Comparison of ENCODE assay signal across 7 cellular contexts in genomic region chr2:111494288-111494980, GRCh38.
A peak's percentile ranks its signal among the peaks of the same experiment; 100 is the strongest.
DNase-seq lines count a peak whose midpoint lies in the region; ATAC-seq and TF ChIP-seq lines count a peak whose summit lies in the region.
"Not testable (repeated sequence)": the region's sequence is repeated elsewhere in the genome, so short reads cannot be mapped to it uniquely, and the experiment has no call there.

No MANE protein-coding gene starts in this region.

- not testable (repeated sequence) for H4K20me1 ChIP-seq in MM.1S (ENCODE audit: insufficient read depth, low read length)

- H3K9me2 ChIP-seq in MM.1S (replicated peaks; ENCODE audit: insufficient read depth, low read length): not testable (repeated sequence)

- H3K4me2 ChIP-seq in MM.1S (ENCODE audit: low read depth, low read length): not testable (repeated sequence)

- H3K4me3 ChIP-seq in MM.1S (ENCODE audit: low read length): peak overlapping the region; percentile 60
- H3K4me3 ChIP-seq in rectal smooth muscle tissue (ENCODE audit: low read length): peak overlapping the region; percentile 27

- peak overlapping the region; percentile 75 for H3K9ac ChIP-seq in MM.1S (ENCODE audit: low read length)
- not testable (repeated sequence) for H3K9ac ChIP-seq in rectal smooth muscle tissue (ENCODE audit: low read length)

- H3K27ac ChIP-seq in MM.1S (ENCODE audit: low read length): peak overlapping the region; percentile 89; the same call in 1 of the 2 replicates
- peak overlapping the region; percentile 14 for H3K27ac ChIP-seq in rectal smooth muscle tissue (ENCODE audit: low read depth, low read length)

- not testable (repeated sequence) for TF ChIP-seq CTCF in MM.1S (IDR thresholded peaks at IDR 0.05; ENCODE audit: low read length)

- DNase-seq in MM.1S: not testable (repeated sequence)
- DNase-seq in activated T-cell treated with anti-CD3 and anti-CD28 coated beads, Interleukin-2, amount 50 U/mL, for 24 hours: peak; percentile 52
- peak; percentile 44 to 55 (median 46) for DNase-seq in immature natural killer cell

- intact Hi-C loops in dendritic cell treated with granulocyte-macrophage colony-stimulating factor and Interleukin-4, amounts not matched to agents 40 ng/mL and 50 ng/mL, for 4 days (cut with micrococcal nuclease): not testable (repeated sequence)

- peak; percentile 47 for ATAC-seq in GM18909 (IDR thresholded peaks at IDR 0.05; ENCODE audit: poor library complexity, unreplicated experiment)
- ATAC-seq in HG02759 (IDR thresholded peaks at IDR 0.05; ENCODE audit: unreplicated experiment): peak; percentile 29

- not testable (repeated sequence) for H2AFZ ChIP-seq in MM.1S (ENCODE audit: low read length)

- peak overlapping the region; percentile 84 for H3K27ac Mint-ChIP-seq in activated T-cell treated with anti-CD3 and anti-CD28 coated beads, Interleukin-2, amount 50 U/mL, for 24 hours
- not testable (repeated sequence) for H3K27ac Mint-ChIP-seq in dendritic cell treated with granulocyte-macrophage colony-stimulating factor and Interleukin-4, amounts not matched to agents 40 ng/mL and 50 ng/mL, for 4 days
- peak overlapping the region in 5 of 6 donors; percentile 16 to 85 (median 55) for H3K27ac Mint-ChIP-seq in immature natural killer cell

- not testable (repeated sequence) for H3K36me3 ChIP-seq in MM.1S (replicated peaks; ENCODE audit: insufficient read depth, low read length); rectal smooth muscle tissue (ENCODE audit: control insufficient read depth, insufficient read depth, low read length)

- H3K79me2 ChIP-seq in MM.1S (ENCODE audit: low read length): peaks cover 39% of the 10 kb centered on the region

- H3K4me1 ChIP-seq in MM.1S (ENCODE audit: low read length); rectal smooth muscle tissue (ENCODE audit: control insufficient read depth, insufficient read depth, low read length): not testable (repeated sequence)

- not testable (repeated sequence) for H3K27me3 ChIP-seq in MM.1S (replicated peaks; ENCODE audit: insufficient read depth, low read length); rectal smooth muscle tissue (ENCODE audit: control insufficient read depth, insufficient read depth, low read length)

- H3K36me3 Mint-ChIP-seq in activated T-cell treated with anti-CD3 and anti-CD28 coated beads, Interleukin-2, amount 50 U/mL, for 24 hours (ENCODE audit: low read depth); dendritic cell treated with granulocyte-macrophage colony-stimulating factor and Interleukin-4, amounts not matched to agents 40 ng/mL and 50 ng/mL, for 4 days (ENCODE audit: low read depth); immature natural killer cell: not testable (repeated sequence)

- H3F3A ChIP-seq in MM.1S (ENCODE audit: insufficient read depth, low read length): not testable (repeated sequence)

- H3K4me1 Mint-ChIP-seq in activated T-cell treated with anti-CD3 and anti-CD28 coated beads, Interleukin-2, amount 50 U/mL, for 24 hours (ENCODE audit: low read depth): peaks cover 20% of the 10 kb centered on the region
- not testable (repeated sequence) for H3K4me1 Mint-ChIP-seq in dendritic cell treated with granulocyte-macrophage colony-stimulating factor and Interleukin-4, amounts not matched to agents 40 ng/mL and 50 ng/mL, for 4 days (ENCODE audit: low read depth)
- H3K4me1 Mint-ChIP-seq in immature natural killer cell: peaks cover 24 to 29% of the 10 kb centered on the region in 2 donors

- not testable (repeated sequence) for H3K9me3 Mint-ChIP-seq in activated T-cell treated with anti-CD3 and anti-CD28 coated beads, Interleukin-2, amount 50 U/mL, for 24 hours; dendritic cell treated with granulocyte-macrophage colony-stimulating factor and Interleukin-4, amounts not matched to agents 40 ng/mL and 50 ng/mL, for 4 days; immature natural killer cell

- not testable (repeated sequence) for H3K27me3 Mint-ChIP-seq in activated T-cell treated with anti-CD3 and anti-CD28 coated beads, Interleukin-2, amount 50 U/mL, for 24 hours; dendritic cell treated with granulocyte-macrophage colony-stimulating factor and Interleukin-4, amounts not matched to agents 40 ng/mL and 50 ng/mL, for 4 days; immature natural killer cell (ENCODE audit: low read depth in 3 of 3)

- H3K4me3 Mint-ChIP-seq in activated T-cell treated with anti-CD3 and anti-CD28 coated beads, Interleukin-2, amount 50 U/mL, for 24 hours: peak overlapping the region; percentile 50
- H3K4me3 Mint-ChIP-seq in dendritic cell treated with granulocyte-macrophage colony-stimulating factor and Interleukin-4, amounts not matched to agents 40 ng/mL and 50 ng/mL, for 4 days: peak overlapping the region; percentile 20
- peak overlapping the region; percentile 66 to 83 (median 76) for H3K4me3 Mint-ChIP-seq in immature natural killer cell

- H3K9me3 ChIP-seq in MM.1S (replicated peaks; ENCODE audit: insufficient read depth, low read length): not testable (repeated sequence)

Comparison
In these comparisons a context has a peak if more than half of its experiments do, and no peak if none do; other contexts are left out.
1. H3K4me3 Mint-ChIP-seq: peak in every context shown above with its lines; median percentile 76 in immature natural killer cell; 50 in activated T-cell treated with anti-CD3 and anti-CD28 coated beads, Interleukin-2, amount 50 U/mL, for 24 hours; 20 in dendritic cell treated with granulocyte-macrophage colony-stimulating factor and Interleukin-4, amounts not matched to agents 40 ng/mL and 50 ng/mL, for 4 days.